Comparison of ENCODE assay signal across 13 cellular contexts in the genomic region with DNA sequence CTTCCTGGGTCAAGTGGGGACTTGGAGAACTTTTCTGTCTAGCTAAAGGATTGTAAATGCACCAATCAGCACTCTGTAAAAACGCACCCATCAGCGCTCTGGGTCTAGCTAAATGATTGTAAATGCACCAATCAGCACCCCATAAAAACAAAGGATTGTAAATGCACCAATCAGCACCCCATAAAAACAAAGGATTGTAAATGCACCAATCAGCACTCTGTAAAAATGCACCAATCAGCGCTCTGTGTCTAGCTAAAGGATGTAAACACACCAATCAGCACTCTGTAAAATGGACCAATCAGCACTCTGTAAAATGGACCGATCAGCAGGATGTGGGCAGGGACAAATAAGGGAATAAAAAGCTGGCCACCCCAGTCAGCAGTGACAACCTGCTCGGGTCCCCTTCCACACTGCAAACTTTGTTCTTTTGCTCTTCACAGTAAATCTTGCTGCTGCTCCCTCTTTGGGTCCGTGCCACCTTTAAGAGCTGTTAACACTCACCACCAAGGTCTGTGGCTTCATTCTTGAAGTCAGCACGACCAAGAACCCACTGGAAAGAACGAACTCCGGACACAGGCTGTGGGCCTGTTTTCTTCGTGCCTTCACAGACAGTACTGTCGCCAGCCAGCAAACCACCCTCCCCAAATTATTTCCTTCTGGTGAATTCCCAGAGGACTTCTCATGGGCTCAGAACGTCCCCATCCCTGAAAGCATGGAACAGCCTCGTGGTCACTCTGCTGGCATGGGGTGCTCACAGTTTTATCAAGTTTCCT. TPM values are rescaled to one million over a fixed set of nuclear protein-coding genes. Genes with fewer than 3 reads are reported as not detected.
DNase-seq lines count a peak whose midpoint lies in the region; ATAC-seq and TF ChIP-seq lines count a peak whose summit lies in the region.
"Not testable (repeated sequence)": the region's sequence is repeated elsewhere in the genome, so short reads cannot be mapped to it uniquely, and the experiment has no call there.
"Had no signal": no experiment of that assay in that cellular context is flagged by ENCODE, and none has a peak within 500 bp of the region (broad histone marks: within the 10 kb centered on the region; RNA-seq: fewer than 3 reads in every experiment).

No MANE protein-coding gene starts in this region.

- H3K4me3 ChIP-seq in BLaER1 treated with 17β-estradiol and CSF1 and Interleukin-3, amounts not matched to agents 10 nM and 100 nM: peak overlapping the region in 3 of 10 experiments; percentile 16 to 23 (median 20); a peak in 4 of 20 replicates
- not testable (repeated sequence) for H3K4me3 ChIP-seq in HCT116 (replicated peaks in 1 of 2; ENCODE audit: low read depth in 1 of 2, low read length in 2 of 2); naive thymus-derived CD4-positive, alpha-beta T cell (ENCODE audit: low read length)

- H3K79me2 ChIP-seq in HCT116 (ENCODE audit: insufficient read depth, low read length): not testable (repeated sequence)

- H3K4me3 Mint-ChIP-seq in activated T-cell treated with anti-CD3 and anti-CD28 coated beads, Interleukin-2, amount 50 U/mL, for 4 hours: peak overlapping the region; percentile 66
- H3K4me3 Mint-ChIP-seq in activated naive CD8-positive, alpha-beta T cell treated with anti-CD3 and anti-CD28 coated beads, Interleukin-2, amount 10 ng/mL, durations not matched to agents 7 days and 5 days: peak overlapping the region; percentile 62
- H3K4me3 Mint-ChIP-seq in naive thymus-derived CD4-positive, alpha-beta T cell: peak overlapping the region in 8 of 10 donors; percentile 21 to 84 (median 54)
- H3K4me3 Mint-ChIP-seq in stimulated activated naive CD8-positive, alpha-beta T cell treated with anti-CD3 and anti-CD28 coated beads, Interleukin-15, Interleukin-2, amounts not matched to agents 100 ng/mL and 50 ng/mL, for 24 hours: peak overlapping the region; percentile 41

- TF ChIP-seq POLR2A in HCT116 (IDR thresholded peaks at IDR 0.05; ENCODE audit: borderline replicate concordance, extremely low read depth, insufficient read depth, insufficient read length): not testable (repeated sequence)

- RAD21 ChIA-PET in HCT116 (lab: Charles Lee; ENCODE audit: low non-redundant PET in 1 of 2, low total read pairs in 2 of 2, uncharacterized antibody in 2 of 2, unreplicated experiment in 2 of 2): not testable (repeated sequence)

- H2AFZ ChIP-seq in HCT116 (ENCODE audit: low read depth, low read length, poor library complexity, severe bottlenecking): not testable (repeated sequence)

- not testable (repeated sequence) for TF ChIP-seq CTCF in HCT116 (IDR thresholded peaks at IDR 0.05 in 2 of 3, conservative IDR thresholded peaks at IDR 0.05 in 1 of 3; ENCODE audit: borderline replicate concordance in 1 of 3, insufficient read depth in 1 of 3, low read depth in 2 of 3, low read length in 2 of 3)

- DNase-seq in HCT116 (ENCODE audit: low read depth, low spot score); activated T-cell treated with anti-CD3 and anti-CD28 coated beads, Interleukin-2, amount 50 U/mL, for 4 hours; activated naive CD8-positive, alpha-beta T cell treated with anti-CD3 and anti-CD28 coated beads, Interleukin-2, amount 10 ng/mL, durations not matched to agents 7 days and 5 days; naive thymus-derived CD4-positive, alpha-beta T cell: not testable (repeated sequence)
- DNase-seq in UCSD-AML1 (lab: John Stamatoyannopoulos, UW; ENCODE audit: unreplicated experiment) (peak; percentile 84), Right ventricle myocardium inferior (ENCODE audit: missing footprints) (peak; percentile 9)

- H3K4me1 ChIP-seq in BLaER1 treated with 17β-estradiol and CSF1 and Interleukin-3, amounts not matched to agents 10 nM and 100 nM: peaks cover 26 to 75% (median 64%) of the 10 kb centered on the region in 10 experiments
- H3K4me1 ChIP-seq in HCT116 (ENCODE audit: control insufficient read depth in 1 of 2, insufficient read depth in 2 of 2, low read length in 2 of 2); naive thymus-derived CD4-positive, alpha-beta T cell (ENCODE audit: control insufficient read depth in 2 of 2, insufficient read depth in 2 of 2, low read length in 2 of 2): not testable (repeated sequence)

- H3K9me3 Mint-ChIP-seq in activated T-cell treated with anti-CD3 and anti-CD28 coated beads, Interleukin-2, amount 50 U/mL, for 4 hours; activated naive CD8-positive, alpha-beta T cell treated with anti-CD3 and anti-CD28 coated beads, Interleukin-2, amount 10 ng/mL, durations not matched to agents 7 days and 5 days; naive thymus-derived CD4-positive, alpha-beta T cell; stimulated activated naive CD8-positive, alpha-beta T cell treated with anti-CD3 and anti-CD28 coated beads, Interleukin-15, Interleukin-2, amounts not matched to agents 100 ng/mL and 50 ng/mL, for 24 hours: not testable (repeated sequence)

- TF ChIP-seq RAD21 in HCT116 (IDR thresholded peaks at IDR 0.05; ENCODE audit: low read depth): not testable (repeated sequence)

- H3K4me1 Mint-ChIP-seq in activated T-cell treated with anti-CD3 and anti-CD28 coated beads, Interleukin-2, amount 50 U/mL, for 4 hours (ENCODE audit: low read depth): peaks cover 14% of the 10 kb centered on the region
- H3K4me1 Mint-ChIP-seq in activated naive CD8-positive, alpha-beta T cell treated with anti-CD3 and anti-CD28 coated beads, Interleukin-2, amount 10 ng/mL, durations not matched to agents 7 days and 5 days: peaks cover 15% of the 10 kb centered on the region
- peaks cover 2 to 28% (median 15%) of the 10 kb centered on the region in 7 donors for H3K4me1 Mint-ChIP-seq in naive thymus-derived CD4-positive, alpha-beta T cell
- H3K4me1 Mint-ChIP-seq in stimulated activated naive CD8-positive, alpha-beta T cell treated with anti-CD3 and anti-CD28 coated beads, Interleukin-15, Interleukin-2, amounts not matched to agents 100 ng/mL and 50 ng/mL, for 24 hours (ENCODE audit: low read depth): peaks cover 16% of the 10 kb centered on the region

- not testable (repeated sequence) for H3K36me3 Mint-ChIP-seq in activated T-cell treated with anti-CD3 and anti-CD28 coated beads, Interleukin-2, amount 50 U/mL, for 4 hours (ENCODE audit: insufficient read depth); activated naive CD8-positive, alpha-beta T cell treated with anti-CD3 and anti-CD28 coated beads, Interleukin-2, amount 10 ng/mL, durations not matched to agents 7 days and 5 days; naive thymus-derived CD4-positive, alpha-beta T cell; stimulated activated naive CD8-positive, alpha-beta T cell treated with anti-CD3 and anti-CD28 coated beads, Interleukin-15, Interleukin-2, amounts not matched to agents 100 ng/mL and 50 ng/mL, for 24 hours (ENCODE audit: low read depth)

- H3K4me2 ChIP-seq in BLaER1 treated with 17β-estradiol and CSF1 and Interleukin-3, amounts not matched to agents 10 nM and 100 nM: peak overlapping the region; percentile 65 to 99 (median 80)
- H3K4me2 ChIP-seq in HCT116 (ENCODE audit: low read length): not testable (repeated sequence)

- H3K27me3 Mint-ChIP-seq in activated T-cell treated with anti-CD3 and anti-CD28 coated beads, Interleukin-2, amount 50 U/mL, for 4 hours (ENCODE audit: low read depth); activated naive CD8-positive, alpha-beta T cell treated with anti-CD3 and anti-CD28 coated beads, Interleukin-2, amount 10 ng/mL, durations not matched to agents 7 days and 5 days; naive thymus-derived CD4-positive, alpha-beta T cell; stimulated activated naive CD8-positive, alpha-beta T cell treated with anti-CD3 and anti-CD28 coated beads, Interleukin-15, Interleukin-2, amounts not matched to agents 100 ng/mL and 50 ng/mL, for 24 hours: not testable (repeated sequence)

- H3K9me2 ChIP-seq in HCT116 (ENCODE audit: insufficient read depth): not testable (repeated sequence)

- peak; percentile 17; the same call in 1 of the 2 replicates for ATAC-seq in HCT116
- not testable (repeated sequence) for ATAC-seq in activated T-cell treated with anti-CD3 and anti-CD28 coated beads, Interleukin-2, amount 50 U/mL, for 4 hours; activated naive CD8-positive, alpha-beta T cell treated with anti-CD3 and anti-CD28 coated beads, Interleukin-2, amount 10 ng/mL, durations not matched to agents 7 days and 5 days (ENCODE audit: low read depth); Right ventricle myocardium inferior; naive thymus-derived CD4-positive, alpha-beta T cell

- H3K27ac Mint-ChIP-seq in activated naive CD8-positive, alpha-beta T cell treated with anti-CD3 and anti-CD28 coated beads, Interleukin-2, amount 10 ng/mL, durations not matched to agents 7 days and 5 days: peak overlapping the region; percentile 61
- H3K27ac Mint-ChIP-seq in naive thymus-derived CD4-positive, alpha-beta T cell: peak overlapping the region in 3 of 9 donors; percentile 31 to 66 (median 45)
- peak overlapping the region; percentile 36 for H3K27ac Mint-ChIP-seq in stimulated activated naive CD8-positive, alpha-beta T cell treated with anti-CD3 and anti-CD28 coated beads, Interleukin-15, Interleukin-2, amounts not matched to agents 100 ng/mL and 50 ng/mL, for 24 hours

- H3K27ac ChIP-seq in BLaER1 treated with 17β-estradiol and CSF1 and Interleukin-3, amounts not matched to agents 10 nM and 100 nM: peak overlapping the region in 7 of 11 experiments; percentile 31 to 74 (median 68); a peak in 14 of 22 replicates
- not testable (repeated sequence) for H3K27ac ChIP-seq in HCT116 (ENCODE audit: low read depth, low read length); naive thymus-derived CD4-positive, alpha-beta T cell (ENCODE audit: low read depth, low read length)

- POLR2A ChIA-PET in HCT116 (lab: Charles Lee): not testable (repeated sequence)
- POLR2A ChIA-PET in activated naive CD8-positive, alpha-beta T cell treated with anti-CD3 and anti-CD28 coated beads, Interleukin-2, amount 10 ng/mL, durations not matched to agents 7 days and 5 days (lab: Charles Lee): interaction anchor here (1.2 to 3.7 kb wide), 6 partner anchors 17 to 170 kb away, joined by 4 to 46 read pairs (median 6); partner anchors contain the start of gene RAB43
- POLR2A ChIA-PET in naive thymus-derived CD4-positive, alpha-beta T cell (lab: Charles Lee): interaction anchor here (0.7 to 6.5 kb wide), 8 partner anchors 14 to 205 kb away, joined by 3 to 42 read pairs (median 4); partner anchors contain the start of gene RAB43

- H3K9ac ChIP-seq in BLaER1 treated with 17β-estradiol and CSF1 and Interleukin-3, amounts not matched to agents 10 nM and 100 nM: peak overlapping the region in 6 of 11 experiments; percentile 12 to 62 (median 54); a peak in 8 of 22 replicates
- not testable (repeated sequence) for H3K9ac ChIP-seq in HCT116 (ENCODE audit: low read length)

- not testable (repeated sequence) for H3K36me3 ChIP-seq in BLaER1 treated with 17β-estradiol and CSF1 and Interleukin-3, amounts not matched to agents 10 nM and 100 nM; HCT116 (ENCODE audit: control insufficient read depth in 1 of 2, insufficient read depth in 2 of 2, low read length in 2 of 2); naive thymus-derived CD4-positive, alpha-beta T cell (ENCODE audit: control insufficient read depth in 2 of 3, insufficient read depth in 3 of 3, low read length in 3 of 3)

- H4K20me1 ChIP-seq in BLaER1 treated with 17β-estradiol and CSF1 and Interleukin-3, amounts not matched to agents 10 nM and 100 nM; HCT116 (ENCODE audit: insufficient read depth): not testable (repeated sequence)

- not testable (repeated sequence) for BruUV-seq in HCT116 (replicated peaks; lab: Mats Ljungman, UMichigan)

- peaks cover 0 to 16% (median 12%) of the 10 kb centered on the region in 11 experiments; a peak in 16 of 22 replicates for H3K9me3 ChIP-seq in BLaER1 treated with 17β-estradiol and CSF1 and Interleukin-3, amounts not matched to agents 10 nM and 100 nM (replicated peaks in 1 of 11)
- not testable (repeated sequence) for H3K9me3 ChIP-seq in HCT116 (ENCODE audit: control insufficient read depth in 1 of 2, insufficient read depth in 1 of 2, low read depth in 1 of 2, low read length in 2 of 2); naive thymus-derived CD4-positive, alpha-beta T cell (ENCODE audit: control insufficient read depth in 2 of 3, low read length in 3 of 3)

- H3K27me3 ChIP-seq in BLaER1 treated with 17β-estradiol and CSF1 and Interleukin-3, amounts not matched to agents 10 nM and 100 nM; HCT116 (ENCODE audit: insufficient read depth, low read length); naive thymus-derived CD4-positive, alpha-beta T cell (ENCODE audit: control insufficient read depth in 2 of 2, insufficient read depth in 2 of 2, low read length in 2 of 2): not testable (repeated sequence)

- intact Hi-C loops in HCT116 (cut with micrococcal nuclease); Right ventricle myocardium inferior (cut with DNase I): not testable (repeated sequence)
- intact Hi-C loops in naive thymus-derived CD4-positive, alpha-beta T cell (cut with micrococcal nuclease): loop anchor here in 1 of 2 donors (2.0 kb wide), 1 partner anchor 51 kb away; the partner anchor contains the start of gene RAB43

- CTCF ChIA-PET in HCT116 (lab: Charles Lee): interaction anchor here (1.5 kb wide), 1 partner anchor 16 kb away, joined by 4 read pairs; no protein-coding TSS in a partner anchor
- CTCF ChIA-PET in naive thymus-derived CD4-positive, alpha-beta T cell (lab: Charles Lee): interaction anchor here (0.7 to 1.5 kb wide), 7 partner anchors 15 to 190 kb away, joined by 3 to 9 read pairs (median 3); partner anchors contain the start of gene ACAD9

RNA-seq across cellular contexts. Expression of gene GP9, which starts 8.9 kb away (rescaled TPM):
- not detected for total RNA-seq in HCT116 (2021; ENCODE audit: unreplicated experiment)
- not detected in 2 replicates for polyA plus RNA-seq in HCT116 (2012)
- not detected for total RNA-seq in activated T-cell treated with anti-CD3 and anti-CD28 coated beads, Interleukin-2, amount 50 U/mL, for 4 hours
- total RNA-seq in activated naive CD8-positive, alpha-beta T cell treated with anti-CD3 and anti-CD28 coated beads, Interleukin-2, amount 10 ng/mL, durations not matched to agents 7 days and 5 days: not detected
- not detected for total RNA-seq in Right ventricle myocardium inferior
- total RNA-seq in naive thymus-derived CD4-positive, alpha-beta T cell: 1 to 10 TPM in 1 of 5 experiments, not detected in 4; 2.5 TPM
- polyA plus RNA-seq in naive thymus-derived CD4-positive, alpha-beta T cell: not detected
- total RNA-seq: A172, H1, NCI-H460, PC-9 had no signal
- polyA plus RNA-seq: AG04450, H1 had no signal

RNA-seq across cellular contexts. Expression of gene RAB43, which starts 52.1 kb away (rescaled TPM):
- 13.5 TPM for total RNA-seq in HCT116 (2021; ENCODE audit: unreplicated experiment)
- polyA plus RNA-seq in HCT116 (2012): 11.2 and 13.0 TPM in 2 replicates
- 10 to 100 TPM; 24.4 to 30.6 (median 25.0) TPM for total RNA-seq in activated T-cell treated with anti-CD3 and anti-CD28 coated beads, Interleukin-2, amount 50 U/mL, for 4 hours
- total RNA-seq in activated naive CD8-positive, alpha-beta T cell treated with anti-CD3 and anti-CD28 coated beads, Interleukin-2, amount 10 ng/mL, durations not matched to agents 7 days and 5 days: 10 to 100 TPM; 62.5 to 72.6 TPM
- 3.4 TPM for total RNA-seq in Right ventricle myocardium inferior
- total RNA-seq in naive thymus-derived CD4-positive, alpha-beta T cell: 100 to 1,000 TPM in 2 of 5 experiments, 10 to 100 TPM in 3; 58.6 to 122 (median 72.8) TPM
- polyA plus RNA-seq in naive thymus-derived CD4-positive, alpha-beta T cell: 10 to 100 TPM; 27.2 to 56.0 TPM
